19 cellular contexts compared by ENCODE assay signal in genomic region chr2:151906633-151906998, GRCh38.
DNase-seq lines count a peak whose midpoint lies in the region; ATAC-seq lines count a peak whose summit lies in the region.
"Had no signal": no experiment of that assay in that cellular context is flagged by ENCODE, and none has a peak within 500 bp of the region (broad histone marks: within the 10 kb centered on the region; RNA-seq: fewer than 3 reads in every experiment).

No MANE protein-coding gene starts in this region.

- peak overlapping the region in 1 of 3 donors; percentile 9 for H3K4me3 ChIP-seq in skeletal muscle tissue (ENCODE audit: low read length in 3 of 3)
- H3K4me3 ChIP-seq: stomach, upper lobe of left lung had no signal

- peak overlapping the region; percentile 86 for H3K27ac ChIP-seq in skeletal muscle tissue (ENCODE audit: low read depth, low read length)
- H3K27ac ChIP-seq: RWPE1, stomach, upper lobe of left lung had no signal

- DNase-seq in amniotic epithelial cell (ENCODE audit: low read depth) (peak; percentile 8), NCI-H187 treated with DMSO at 0.1 percent for 48 hours (lab: John Stamatoyannopoulos, UW) (no peak), KBM-7 (no peak)
- DNase-seq: activated CD4-positive, alpha-beta T cell treated with anti-CD3 and anti-CD28 coated beads for 1 hour; activated naive CD8-positive, alpha-beta T cell treated with anti-CD3 and anti-CD28 coated beads, Interleukin-2, amount 10 ng/mL, durations not matched to agents 7 days and 5 days; AML-193; Caco-2; left colon; NCI-H2081; NCI-H510A; nephron progenitor cell; stomach; upper lobe of left lung had no signal

- no peaks in the 10 kb centered on the region for H3K9me3 ChIP-seq in skeletal muscle tissue (ENCODE audit: control insufficient read depth in 3 of 3, low read length in 3 of 3)
- H3K9me3 ChIP-seq: Caco-2, upper lobe of left lung had no signal

- in situ Hi-C loops in KBM-7 (cut with MboI; ENCODE audit: low pct_unique_long_range_greater_than_20kb, low sequenced_read_pairs) = no loop called here

- ATAC-seq in GM19351 (IDR thresholded peaks at IDR 0.05; ENCODE audit: unreplicated experiment) (peak; percentile 5), HG02840 (IDR thresholded peaks at IDR 0.05; ENCODE audit: low FRiP score, unreplicated experiment) (peak; percentile 33), HG03521 (IDR thresholded peaks at IDR 0.05; ENCODE audit: unreplicated experiment) (no peak)
- ATAC-seq: esophagus mucosa, left colon had no signal

- no peaks in the 10 kb centered on the region for H3K27me3 ChIP-seq in skeletal muscle tissue (ENCODE audit: control insufficient read depth in 3 of 3, insufficient read depth in 3 of 3, low read length in 3 of 3)
- H3K27me3 ChIP-seq: stomach, upper lobe of left lung had no signal

- peaks cover 21 to 33% (median 31%) of the 10 kb centered on the region in 3 donors for H3K4me1 ChIP-seq in skeletal muscle tissue (ENCODE audit: control insufficient read depth in 3 of 3, insufficient read depth in 3 of 3, low read length in 3 of 3)
- H3K4me1 ChIP-seq: Caco-2, stomach had no signal

- H3K9ac ChIP-seq in skeletal muscle tissue (ENCODE audit: low read depth in 1 of 3, low read length in 3 of 3) = peak overlapping the region in 1 of 3 donors; percentile 3

- no peaks in the 10 kb centered on the region for H3K36me3 ChIP-seq in skeletal muscle tissue (ENCODE audit: control insufficient read depth in 3 of 3, insufficient read depth in 3 of 3, low read length in 3 of 3)
- H3K36me3 ChIP-seq: stomach, upper lobe of left lung had no signal
